Comparison of ENCODE assay signal across 1 cellular context in genomic region chr2:165582863-165583506, GRCh38.
TF ChIP-seq lines count a peak whose summit lies in the region.

No MANE protein-coding gene starts in this region.

TF ChIP-seq in IMR-90, 13 proteins besides CTCF, POLR2A, EP300 and RAD21:
- TF ChIP-seq NFE2L2 (IDR thresholded peaks at IDR 0.05; ENCODE audit: low read depth, low read length) (no peak), MAFK (IDR thresholded peaks at IDR 0.05; ENCODE audit: low read depth, low read length) (peak; percentile 70)
TF ChIP-seq in IMR-90: peak in this region for 1.
